In genomic region chr12:8156416-8156815, GRCh38 we compare ENCODE assay signal across 18 cellular contexts. TPM values are rescaled to one million over a fixed set of nuclear protein-coding genes. Genes with fewer than 3 reads are reported as not detected.
A peak's percentile ranks its signal among the peaks of the same experiment; 100 is the strongest.
DNase-seq lines count a peak whose midpoint lies in the region; ATAC-seq and TF ChIP-seq lines count a peak whose summit lies in the region.
"Had no signal": no experiment of that assay in that cellular context is flagged by ENCODE, and none has a peak within 500 bp of the region (broad histone marks: within the 10 kb centered on the region; RNA-seq: fewer than 3 reads in every experiment).

No MANE protein-coding gene starts in this region.

- H3K4me3 Mint-ChIP-seq in activated naive CD4-positive, alpha-beta T cell treated with anti-CD3 and anti-CD28 coated beads, Interleukin-2, amount 10 ng/mL, durations not matched to agents 7 days and 5 days: no peak overlapping the region

- intact Hi-C loops in spleen (cut with DNase I; ENCODE audit: low total_unique reads) (no loop called here), ascending aorta (cut with DNase I) (no loop called here)

- H3K4me3 ChIP-seq in GM23248: no peak overlapping the region
- peak overlapping the region in 1 of 8 donors; percentile 26 for H3K4me3 ChIP-seq in spleen
- no peak overlapping the region for H3K4me3 ChIP-seq in ascending aorta
- H3K4me3 ChIP-seq: esophagus squamous epithelium, right lobe of liver, suprapubic skin had no signal

- DNase-seq in GM23248: peak; percentile 14
- DNase-seq in kidney glomerular epithelial cell (lab: John Stamatoyannopoulos, UW): peak; percentile 24
- DNase-seq in spleen: no peak
- no peak for DNase-seq in LoVo (ENCODE audit: low spot score)
- no peak for DNase-seq in activated naive CD4-positive, alpha-beta T cell treated with anti-CD3 and anti-CD28 coated beads, Interleukin-2, amount 10 ng/mL, durations not matched to agents 7 days and 5 days
- DNase-seq in ascending aorta (ENCODE audit: low spot score in 2 of 2): no peak
- DNase-seq: activated naive CD4-positive, alpha-beta T cell treated with Interleukin-2 at 50 U/mL for 16 hours; esophagus squamous epithelium; head of caudate nucleus; islet precursor cell; NCI-H1417; NCI-H774; right lobe of liver; stimulated activated CD4-positive, alpha-beta T cell treated with anti-CD3 and anti-CD28 coated beads, Interleukin-2, amount 100 ng/mL, for 48 hours had no signal

- no peaks in the 10 kb centered on the region for H3K79me2 ChIP-seq in GM23248 (ENCODE audit: insufficient read depth)

- H3K4me1 ChIP-seq in GM23248 (ENCODE audit: insufficient read depth) (peaks cover 16% of the 10 kb centered on the region), spleen (peaks cover 0 to 13% (median 1%) of the 10 kb centered on the region in 6 donors), ascending aorta (no peaks in the 10 kb centered on the region)
- H3K4me1 ChIP-seq: esophagus squamous epithelium, right lobe of liver, suprapubic skin had no signal

- peak overlapping the region; percentile 19 for H2AFZ ChIP-seq in GM23248

- H3K9me2 ChIP-seq in GM23248 (ENCODE audit: insufficient read depth): no peaks in the 10 kb centered on the region; the same call in 1 of the 2 replicates

- H3F3A ChIP-seq in GM23248 (ENCODE audit: insufficient read depth): peaks cover 17% of the 10 kb centered on the region

- H3K36me3 ChIP-seq in GM23248 (ENCODE audit: low read depth) (no peaks in the 10 kb centered on the region), spleen (no peaks in the 10 kb centered on the region), ascending aorta (no peaks in the 10 kb centered on the region)
- H3K36me3 ChIP-seq: esophagus squamous epithelium, right lobe of liver, suprapubic skin had no signal

- H3K4me1 Mint-ChIP-seq in activated naive CD4-positive, alpha-beta T cell treated with anti-CD3 and anti-CD28 coated beads, Interleukin-2, amount 10 ng/mL, durations not matched to agents 7 days and 5 days: peaks cover 33% of the 10 kb centered on the region

- no peaks in the 10 kb centered on the region for H3K9me3 Mint-ChIP-seq in activated naive CD4-positive, alpha-beta T cell treated with anti-CD3 and anti-CD28 coated beads, Interleukin-2, amount 10 ng/mL, durations not matched to agents 7 days and 5 days

- peak; percentile 63 for ATAC-seq in SK-N-SH treated with all-trans-retinoic acid at 6 μM for 48 hours
- no peak for ATAC-seq in GM21381 (IDR thresholded peaks at IDR 0.05; ENCODE audit: unreplicated experiment)

- H3K27ac ChIP-seq in GM23248 (peak overlapping the region; percentile 44), spleen (peak overlapping the region in 6 of 8 donors; percentile 7 to 80 (median 68)), ascending aorta (peak overlapping the region in 1 of 2 donors; percentile 14)
- H3K27ac ChIP-seq: right lobe of liver, suprapubic skin had no signal

- no peaks in the 10 kb centered on the region for H3K36me3 Mint-ChIP-seq in activated naive CD4-positive, alpha-beta T cell treated with anti-CD3 and anti-CD28 coated beads, Interleukin-2, amount 10 ng/mL, durations not matched to agents 7 days and 5 days

- H3K9ac ChIP-seq in GM23248: no peak overlapping the region

- no peaks in the 10 kb centered on the region for H4K20me1 ChIP-seq in GM23248 (ENCODE audit: insufficient read depth)

- in situ Hi-C loops in GM23248 (cut with MboI): no loop called here

- TF ChIP-seq CTCF in spleen (IDR thresholded peaks at IDR 0.05 in 8 of 11, conservative IDR thresholded peaks at IDR 0.05 in 3 of 11): no peak
- no peak for TF ChIP-seq CTCF in ascending aorta (IDR thresholded peaks at IDR 0.05)

- 95 to 97% methylated on average over 2 of the region's 2 CpGs for WGBS in GM23248 (ENCODE audit: low coverage in 1 of 2, low lambda C conversion rate in 2 of 2, missing lambda C conversion rate in 2 of 2), 2 experiments
- WGBS in spleen, 5 donors: 87 to 98% (median 92%) methylated on average over 2 of the region's 2 CpGs

- no peak overlapping the region for H3K27ac Mint-ChIP-seq in activated naive CD4-positive, alpha-beta T cell treated with anti-CD3 and anti-CD28 coated beads, Interleukin-2, amount 10 ng/mL, durations not matched to agents 7 days and 5 days

- H3K9me3 ChIP-seq in GM23248 (ENCODE audit: low read depth): no peaks in the 10 kb centered on the region
- no peaks in the 10 kb centered on the region for H3K9me3 ChIP-seq in spleen
- no peaks in the 10 kb centered on the region for H3K9me3 ChIP-seq in ascending aorta
- H3K9me3 ChIP-seq: esophagus squamous epithelium, right lobe of liver, suprapubic skin had no signal

- CTCF ChIA-PET in activated naive CD4-positive, alpha-beta T cell treated with anti-CD3 and anti-CD28 coated beads, Interleukin-2, amount 10 ng/mL, durations not matched to agents 7 days and 5 days (lab: Charles Lee): interaction anchor here (0.8 to 1.7 kb wide), 2 partner anchors 9 to 75 kb away, joined by 3 to 4 read pairs; no protein-coding TSS in a partner anchor

- peaks cover 45% of the 10 kb centered on the region for H3K27me3 Mint-ChIP-seq in activated naive CD4-positive, alpha-beta T cell treated with anti-CD3 and anti-CD28 coated beads, Interleukin-2, amount 10 ng/mL, durations not matched to agents 7 days and 5 days

- H3K27me3 ChIP-seq in GM23248 (replicated peaks; ENCODE audit: insufficient read depth) (no peaks in the 10 kb centered on the region), spleen (replicated peaks in 1 of 7) (peaks cover 0 to 7% (median 0%) of the 10 kb centered on the region in 7 donors), ascending aorta (no peaks in the 10 kb centered on the region)
- H3K27me3 ChIP-seq: esophagus squamous epithelium, right lobe of liver, suprapubic skin had no signal

- no peak for TF ChIP-seq POLR2A in spleen (IDR thresholded peaks at IDR 0.05)

- peak overlapping the region; percentile 21 for H3K4me2 ChIP-seq in GM23248 (ENCODE audit: unreplicated experiment)

TF ChIP-seq in SK-N-SH treated with all-trans-retinoic acid at 6 μM for 48 hours, 23 proteins besides CTCF, POLR2A, EP300 and RAD21 (continues in another document):
- TF ChIP-seq ZNF565 (CRISPR knock-in tag; conservative IDR thresholded peaks at IDR 0.05; ENCODE audit: low read depth) (no peak), ARNTL (CRISPR knock-in tag; IDR thresholded peaks at IDR 0.05; ENCODE audit: borderline replicate concordance, low read depth) (no peak), TSHZ2 (CRISPR knock-in tag; IDR thresholded peaks at IDR 0.05) (no peak), TOX (CRISPR knock-in tag; IDR thresholded peaks at IDR 0.05; ENCODE audit: borderline replicate concordance) (no peak), BACH2 (CRISPR knock-in tag; IDR thresholded peaks at IDR 0.05; ENCODE audit: borderline replicate concordance) (no peak), RARB (CRISPR knock-in tag; IDR thresholded peaks at IDR 0.05) (no peak), ISL1 (CRISPR knock-in tag; IDR thresholded peaks at IDR 0.05) (no peak), GLIS3 (CRISPR knock-in tag; IDR thresholded peaks at IDR 0.05) (no peak), POU6F1 (CRISPR knock-in tag; IDR thresholded peaks at IDR 0.05; ENCODE audit: borderline replicate concordance, low read depth) (no peak)

RNA-seq across cellular contexts. Expression of gene ZNF705A, which starts 0.4 kb away (rescaled TPM):
- not detected in 2 replicates for total RNA-seq in GM23248 (2014; rRNA removed; shearing (Covaris generic))
- polyA plus RNA-seq in GM23248 (2016; fragmentation: Nextera tagmentation; extraction: Ambion mirVana) (not detected in 2 replicates), spleen (not detected)
- total RNA-seq in spleen (under 1 TPM in 1 of 7 donors, not detected in 6; 0.19 TPM), ascending aorta (not detected)
- total RNA-seq: esophagus squamous epithelium, right lobe of liver, suprapubic skin had no signal

RNA-seq across cellular contexts. Expression of gene CLEC4A, which starts 33.0 kb away (rescaled TPM):
- not detected in 2 replicates for total RNA-seq in GM23248 (2014; rRNA removed; shearing (Covaris generic))
- polyA plus RNA-seq in GM23248 (2016; fragmentation: Nextera tagmentation; extraction: Ambion mirVana) (0.62 and 1.0 TPM in 2 replicates), spleen (10 to 100 TPM in 2 of 3 donors, 1 to 10 TPM in 1; 8.4 to 15.3 (median 10.3) TPM)
- total RNA-seq in spleen (10 to 100 TPM in 2 of 7 donors, 1 to 10 TPM in 5; 5.2 to 19.6 (median 8.2) TPM), ascending aorta (28.8 TPM)
- total RNA-seq: dermis microvascular lymphatic vessel endothelial cell had no signal

Comparison
In these comparisons a context has a peak if more than half of its experiments do, and no peak if none do; other contexts are left out.
1. DNase-seq: peak in GM23248 (single experiment) and kidney glomerular epithelial cell (single experiment); none in spleen (single experiment), LoVo (single experiment), activated naive CD4-positive, alpha-beta T cell treated with anti-CD3 and anti-CD28 coated beads, Interleukin-2, amount 10 ng/mL, durations not matched to agents 7 days and 5 days (single experiment) and ascending aorta (0 of 2).